In genomic region chr20:11178946-11179654, GRCh38 we compare ENCODE assay signal across 1 cellular context.
TF ChIP-seq lines count a peak whose summit lies in the region.

No MANE protein-coding gene starts in this region.

TF ChIP-seq in IMR-90, 13 proteins besides CTCF, POLR2A, EP300 and RAD21 (continued from another document):
- TF ChIP-seq, protein P1, sequence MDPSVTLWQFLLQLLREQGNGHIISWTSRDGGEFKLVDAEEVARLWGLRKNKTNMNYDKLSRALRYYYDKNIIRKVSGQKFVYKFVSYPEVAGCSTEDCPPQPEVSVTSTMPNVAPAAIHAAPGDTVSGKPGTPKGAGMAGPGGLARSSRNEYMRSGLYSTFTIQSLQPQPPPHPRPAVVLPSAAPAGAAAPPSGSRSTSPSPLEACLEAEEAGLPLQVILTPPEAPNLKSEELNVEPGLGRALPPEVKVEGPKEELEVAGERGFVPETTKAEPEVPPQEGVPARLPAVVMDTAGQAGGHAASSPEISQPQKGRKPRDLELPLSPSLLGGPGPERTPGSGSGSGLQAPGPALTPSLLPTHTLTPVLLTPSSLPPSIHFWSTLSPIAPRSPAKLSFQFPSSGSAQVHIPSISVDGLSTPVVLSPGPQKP (IDR thresholded peaks at IDR 0.05; ENCODE audit: borderline replicate concordance, low read depth, low read length) = no peak
- no peak for TF ChIP-seq SMC3 (IDR thresholded peaks at IDR 0.05; ENCODE audit: low read depth, low read length)
- TF ChIP-seq, protein P2, sequence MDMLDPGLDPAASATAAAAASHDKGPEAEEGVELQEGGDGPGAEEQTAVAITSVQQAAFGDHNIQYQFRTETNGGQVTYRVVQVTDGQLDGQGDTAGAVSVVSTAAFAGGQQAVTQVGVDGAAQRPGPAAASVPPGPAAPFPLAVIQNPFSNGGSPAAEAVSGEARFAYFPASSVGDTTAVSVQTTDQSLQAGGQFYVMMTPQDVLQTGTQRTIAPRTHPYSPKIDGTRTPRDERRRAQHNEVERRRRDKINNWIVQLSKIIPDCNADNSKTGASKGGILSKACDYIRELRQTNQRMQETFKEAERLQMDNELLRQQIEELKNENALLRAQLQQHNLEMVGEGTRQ (IDR thresholded peaks at IDR 0.05; ENCODE audit: low read depth, low read length) = no peak
- TF ChIP-seq RFX5 (IDR thresholded peaks at IDR 0.05; ENCODE audit: low read depth, low read length) = no peak
- no peak for TF ChIP-seq MXI1 (IDR thresholded peaks at IDR 0.05; ENCODE audit: borderline replicate concordance, low read depth, low read length)
- no peak for TF ChIP-seq FOS (IDR thresholded peaks at IDR 0.05; ENCODE audit: low read depth, low read length)
- no peak for TF ChIP-seq RCOR1 (IDR thresholded peaks at IDR 0.05; ENCODE audit: insufficient replicate concordance, low read length)
- no peak for TF ChIP-seq MAFK (IDR thresholded peaks at IDR 0.05; ENCODE audit: low read depth, low read length)
- TF ChIP-seq CEBPB (IDR thresholded peaks at IDR 0.05; ENCODE audit: low read depth, low read length) = no peak
- no peak for TF ChIP-seq CHD1 (IDR thresholded peaks at IDR 0.05; ENCODE audit: low read depth, low read length)
